Comparison of ENCODE assay signal across 18 cellular contexts in genomic region chr11:117497206-117497951, GRCh38.
"Had no signal": no experiment of that assay in that cellular context is flagged by ENCODE, and none has a peak within 500 bp of the region (broad histone marks: within the 10 kb centered on the region; RNA-seq: fewer than 3 reads in every experiment).

No MANE protein-coding gene starts in this region.

- H3K27me3 ChIP-seq: upper lobe of right lung had no signal

- FAIRE-seq: frontal cortex, islet of Langerhans had no signal

- DNase-seq: activated CD4-positive, alpha-beta memory T cell treated with anti-CD3 and anti-CD28 coated beads, Interleukin-2, amount 10 ng/mL, durations not matched to agents 7 days and 5 days; activated CD4-positive, alpha-beta T cell treated with anti-CD3 and anti-CD28 coated beads for 48 hours; activated CD4-positive, CD25-positive, alpha-beta regulatory T cell; activated naive CD4-positive, alpha-beta T cell treated with Interleukin-2 at 50 U/mL for 16 hours; activated T-cell treated with anti-CD3 and anti-CD28 coated beads, Interleukin-2, amount 50 U/mL, for 1 hour; aorta; brain microvascular endothelial cell; cortex of kidney; effector CD4-positive, alpha-beta T cell; stimulated activated CD4-positive, alpha-beta T cell treated with anti-CD3 and anti-CD28 coated beads, Interleukin-4, amount 100 ng/mL, for 1 hour; stomach; T-helper 1 cell; T1000; upper lobe of right lung had no signal

- H3K9me3 ChIP-seq: stomach, upper lobe of right lung had no signal

- H3K36me3 ChIP-seq: brain microvascular endothelial cell, upper lobe of right lung had no signal

- H3K4me3 ChIP-seq: smooth muscle cell, stomach, upper lobe of right lung had no signal

- H3K4me1 ChIP-seq: stomach, upper lobe of right lung had no signal

- H3K4me2 ChIP-seq: smooth muscle cell had no signal

- ATAC-seq: sciatic nerve, upper lobe of right lung had no signal

- H3K27ac ChIP-seq: brain microvascular endothelial cell, stomach, upper lobe of right lung had no signal
